Comparison of ENCODE assay signal across 17 cellular contexts in genomic region chr17:79464310-79465010, GRCh38.
A peak's percentile ranks its signal among the peaks of the same experiment; 100 is the strongest.
DNase-seq lines count a peak whose midpoint lies in the region; TF ChIP-seq lines count a peak whose summit lies in the region.
"Had no signal": no experiment of that assay in that cellular context is flagged by ENCODE, and none has a peak within 500 bp of the region (broad histone marks: within the 10 kb centered on the region; RNA-seq: fewer than 3 reads in every experiment).

No MANE protein-coding gene starts in this region.

- H3K9me3 ChIP-seq in NT2/D1 (ENCODE audit: insufficient read depth, low read length), result no peaks in the 10 kb centered on the region

- H3K27ac ChIP-seq in dorsolateral prefrontal cortex, result peak overlapping the region in 55 of 59 donors; percentile 1 to 97 (median 79)

- no peak for TF ChIP-seq CTCF in dorsolateral prefrontal cortex (IDR thresholded peaks at IDR 0.05 in 54 of 56, conservative IDR thresholded peaks at IDR 0.05 in 2 of 56; ENCODE audit: low read depth in 1 of 56, partially characterized antibody in 56 of 56)

- no peak overlapping the region for H3K4me3 ChIP-seq in NT2/D1 (ENCODE audit: insufficient read length, low read depth)
- H3K4me3 ChIP-seq in dorsolateral prefrontal cortex, result peak overlapping the region in 5 of 59 donors; percentile 3 to 23 (median 10)
- H3K4me3 ChIP-seq: GM23338 had no signal

- H3K27me3 ChIP-seq in NT2/D1 (ENCODE audit: insufficient read depth, insufficient read length), result peaks cover 13% of the 10 kb centered on the region
- H3K27me3 ChIP-seq in dorsolateral prefrontal cortex, result peaks cover 0 to 13% (median 0%) of the 10 kb centered on the region in 45 donors

- DNase-seq in DMS 273 (lab: John Stamatoyannopoulos, UW; ENCODE audit: unreplicated experiment) (peak; percentile 86), NT2/D1 (ENCODE audit: low read depth, low spot score) (no peak), dorsolateral prefrontal cortex (peak in 9 of 10 donors; percentile 37 to 84 (median 70)), retina (peak; percentile 55), T1000 (lab: John Stamatoyannopoulos, UW) (no peak), HPDE6-E6E7 (ENCODE audit: extremely low spot score) (no peak)
- DNase-seq in activated CD4-positive, alpha-beta T cell treated with anti-CD3 and anti-CD28 coated beads for 1 hour, result no peak
- DNase-seq: ACHN; AML-193; Calu3; CD4-positive, alpha-beta T cell; DMS79 treated with DMSO at 0.1 percent for 48 hours; MV-4-11; NCI-H748 treated with DMSO at 0.1 percent for 48 hours; RPMI8226; SIG-M5 had no signal

- no peaks in the 10 kb centered on the region for H3K36me3 ChIP-seq in NT2/D1 (ENCODE audit: insufficient read depth, insufficient read length, low read length)

- H3K4me1 ChIP-seq in NT2/D1 (ENCODE audit: insufficient read depth, insufficient read length), result peaks cover 14% of the 10 kb centered on the region

- peak overlapping the region; percentile 2 for H3K9ac ChIP-seq in NT2/D1 (ENCODE audit: insufficient read length, low read depth)

- intact Hi-C loops in dorsolateral prefrontal cortex (cut with DNase I), result loop anchor here (5.0 kb wide), 2 partner anchors 143 to 148 kb away; partner anchors contain the start of gene RBFOX3 (in 1 of the 2)

Comparison
In these comparisons a context has a peak if more than half of its experiments do, and no peak if none do; other contexts are left out.
1. DNase-seq: peak in DMS 273 (single experiment), dorsolateral prefrontal cortex (9 of 10) and retina (single experiment); none in NT2/D1 (single experiment), T1000 (single experiment), activated CD4-positive, alpha-beta T cell treated with anti-CD3 and anti-CD28 coated beads for 1 hour (single experiment) and HPDE6-E6E7 (single experiment).